8 cellular contexts compared by ENCODE assay signal in the genomic region with DNA sequence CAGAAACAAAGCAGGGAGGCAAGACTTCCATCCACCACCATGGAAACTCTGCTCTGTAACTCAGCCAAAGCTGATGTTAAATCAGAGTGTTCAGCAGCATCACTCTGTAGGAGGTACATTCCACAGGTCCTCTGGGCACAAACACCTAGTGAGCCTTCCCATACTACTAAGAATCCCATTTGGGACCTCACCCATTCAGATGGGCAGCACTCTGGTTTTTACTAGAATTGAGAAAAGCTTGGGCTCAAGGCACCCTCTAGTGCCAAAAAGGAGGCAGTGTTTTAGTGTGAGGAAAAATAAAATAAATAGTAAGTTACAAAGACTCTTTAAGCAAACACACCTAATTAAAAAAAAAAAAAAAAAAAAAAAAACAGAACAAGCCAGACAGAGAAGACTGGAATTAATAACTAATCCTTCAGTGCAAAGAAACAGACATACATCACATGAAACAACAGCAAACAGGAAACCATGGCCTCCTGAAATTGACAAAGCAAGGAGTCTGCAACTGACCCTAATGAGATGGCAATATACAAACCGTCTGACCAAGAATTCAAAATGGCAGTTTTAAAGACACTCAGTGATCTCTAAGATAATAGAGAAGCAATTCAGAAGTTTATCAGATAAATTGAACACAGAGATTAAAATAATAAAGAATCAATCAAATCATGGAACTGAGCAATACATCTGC.
A peak's percentile ranks its signal among the peaks of the same experiment; 100 is the strongest.
DNase-seq lines count a peak whose midpoint lies in the region; ATAC-seq, FAIRE-seq and TF ChIP-seq lines count a peak whose summit lies in the region.

No MANE protein-coding gene starts in this region.

- H3K36me3 ChIP-seq in CD8-positive, alpha-beta T cell (ENCODE audit: insufficient read depth, low read length): no peaks in the 10 kb centered on the region

- peaks cover 11% of the 10 kb centered on the region for H3K9me3 Mint-ChIP-seq in CD8-positive, alpha-beta T cell
- H3K9me3 Mint-ChIP-seq in glutamatergic neuron (ENCODE audit: unreplicated experiment): peaks cover 3% of the 10 kb centered on the region

- CTCF ChIA-PET in CD8-positive, alpha-beta T cell (lab: Charles Lee): interaction anchor here (1.7 to 6.1 kb wide), 3 partner anchors 27 to 55 kb away, joined by 4 to 41 read pairs (median 5); no protein-coding TSS in a partner anchor

- intact Hi-C loops in CD8-positive, alpha-beta T cell (cut with DNase I, micrococcal nuclease): no loop called here

- no peaks in the 10 kb centered on the region for H3K9me3 ChIP-seq in CD8-positive, alpha-beta T cell (ENCODE audit: low read length)

- no peaks in the 10 kb centered on the region for H3K36me3 Mint-ChIP-seq in CD8-positive, alpha-beta T cell
- H3K36me3 Mint-ChIP-seq in glutamatergic neuron (ENCODE audit: unreplicated experiment): peaks cover 24% of the 10 kb centered on the region

- FAIRE-seq in GM12891 (lab: Jason Lieb, UNC): no peak

- peaks cover 6% of the 10 kb centered on the region for H3K27me3 Mint-ChIP-seq in CD8-positive, alpha-beta T cell (ENCODE audit: low read depth)
- H3K27me3 Mint-ChIP-seq in glutamatergic neuron (ENCODE audit: unreplicated experiment): no peaks in the 10 kb centered on the region

- POLR2A ChIA-PET in CD8-positive, alpha-beta T cell (lab: Charles Lee): no interaction called here

- H3K4me1 ChIP-seq in CD8-positive, alpha-beta T cell (ENCODE audit: insufficient read depth, low read length): no peaks in the 10 kb centered on the region

- H3K27ac Mint-ChIP-seq in CD8-positive, alpha-beta T cell: no peak overlapping the region
- H3K27ac Mint-ChIP-seq in glutamatergic neuron (ENCODE audit: unreplicated experiment): no peak overlapping the region

- peaks cover 12% of the 10 kb centered on the region for H3K4me1 Mint-ChIP-seq in CD8-positive, alpha-beta T cell (ENCODE audit: low read depth)
- no peaks in the 10 kb centered on the region for H3K4me1 Mint-ChIP-seq in glutamatergic neuron (ENCODE audit: low read depth, unreplicated experiment)

- H3K4me3 Mint-ChIP-seq in CD8-positive, alpha-beta T cell: peak overlapping the region; percentile 80
- H3K4me3 Mint-ChIP-seq in glutamatergic neuron (ENCODE audit: unreplicated experiment): no peak overlapping the region

- no peak for TF ChIP-seq CTCF in CD8-positive, alpha-beta T cell (IDR thresholded peaks at IDR 0.05)
- TF ChIP-seq CTCF in glutamatergic neuron (IDR thresholded peaks at IDR 0.05; ENCODE audit: partially characterized antibody, unreplicated experiment): peak; percentile 50

- H3K27me3 ChIP-seq in CD8-positive, alpha-beta T cell (ENCODE audit: insufficient read depth, low read length): no peaks in the 10 kb centered on the region

- no peak overlapping the region for H3K27ac ChIP-seq in CD8-positive, alpha-beta T cell (ENCODE audit: low read depth, low read length)

- no peak overlapping the region for H3K4me3 ChIP-seq in CD8-positive, alpha-beta T cell (ENCODE audit: low read depth, low read length)

- TF ChIP-seq POLR2A in GM12891 (IDR thresholded peaks at IDR 0.05; ENCODE audit: low read depth, low read length): no peak

- ATAC-seq in CD8-positive, alpha-beta T cell: no peak
- ATAC-seq in GM21576 (IDR thresholded peaks at IDR 0.05; ENCODE audit: unreplicated experiment) (peak; percentile 66), GM19452 (IDR thresholded peaks at IDR 0.05; ENCODE audit: unreplicated experiment) (no peak)

- no peak for DNase-seq in CD8-positive, alpha-beta T cell
- DNase-seq in SKM-1 treated with dmso at 0.1 percent for 144 hours (lab: John Stamatoyannopoulos, UW; ENCODE audit: unreplicated experiment) (peak; percentile 0), glutamatergic neuron (no peak), GM12891 (ENCODE audit: insufficient read length, low spot score) (no peak), mesenteric fat pad (ENCODE audit: low spot score) (no peak), NCI-H2227 treated with DMSO at 0.1 percent for 48 hours (lab: John Stamatoyannopoulos, UW) (no peak)

TF ChIP-seq in GM12891, 5 proteins besides CTCF, POLR2A, EP300 and RAD21:
- no peak for TF ChIP-seq POLR2AphosphoS5 (IDR thresholded peaks at IDR 0.05; ENCODE audit: low read depth, low read length)
